ENCODE assay signal across 11 cellular contexts in genomic region chr12:49133014-49133413, GRCh38. TPM values are rescaled to one million over a fixed set of nuclear protein-coding genes. Genes with fewer than 3 reads are reported as not detected.
DNase-seq lines count a peak whose midpoint lies in the region; ATAC-seq and TF ChIP-seq lines count a peak whose summit lies in the region.
"Had no signal": no experiment of that assay in that cellular context is flagged by ENCODE, and none has a peak within 500 bp of the region (broad histone marks: within the 10 kb centered on the region; RNA-seq: fewer than 3 reads in every experiment).

No MANE protein-coding gene starts in this region.

- no peaks in the 10 kb centered on the region for H3K9me3 Mint-ChIP-seq in chondrocyte (ENCODE audit: low read depth)
- no peaks in the 10 kb centered on the region for H3K9me3 Mint-ChIP-seq in stimulated activated effector memory CD8-positive, alpha-beta T cell treated with anti-CD3 and anti-CD28 coated beads, Interleukin-12 subunit alpha, Interleukin-12 subunit beta, amount 100 ng/mL, for 72 hours
- H3K9me3 Mint-ChIP-seq: stimulated activated naive B cell treated with anti-CD40 and anti-IgM and Interleukin-4, amounts not matched to agents 10 μg/mL and 1 μg/mL and 100 μg/mL, for 72 hours had no signal

- peak overlapping the region; percentile 73 to 92 for H3K27ac ChIP-seq in SK-N-SH (ENCODE audit: low read depth in 2 of 2, low read length in 1 of 2)
- H3K27ac ChIP-seq: epithelial cell of prostate had no signal

- ATAC-seq in SK-N-SH treated with all-trans-retinoic acid at 6 μM for 48 hours = no peak
- no peak for ATAC-seq in stimulated activated effector memory CD8-positive, alpha-beta T cell treated with anti-CD3 and anti-CD28 coated beads, Interleukin-12 subunit alpha, Interleukin-12 subunit beta, amount 100 ng/mL, for 72 hours
- ATAC-seq in HG03565 (IDR thresholded peaks at IDR 0.05; ENCODE audit: unreplicated experiment) = no peak
- ATAC-seq: stimulated activated naive B cell treated with anti-CD40 and anti-IgM and Interleukin-4, amounts not matched to agents 10 μg/mL and 1 μg/mL and 100 μg/mL, for 72 hours had no signal

- POLR2A ChIA-PET in SK-N-SH (lab: Yijun Ruan, JAX) = interaction anchor here (0.7 to 4.8 kb wide), 7 partner anchors 9 to 234 kb away, joined by 3 to 97 read pairs (median 8); partner anchors contain the start of genes LMBR1L, RHEBL1, SPATS2 and TUBA1A

- H3K9ac ChIP-seq in SK-N-SH = peak overlapping the region; percentile 60

- peak overlapping the region; percentile 53 to 77 for H3K4me3 ChIP-seq in SK-N-SH (ENCODE audit: low read depth in 2 of 2, low read length in 1 of 2)

- peaks cover 24% of the 10 kb centered on the region for H3K36me3 Mint-ChIP-seq in chondrocyte (ENCODE audit: low read depth)
- H3K36me3 Mint-ChIP-seq in stimulated activated effector memory CD8-positive, alpha-beta T cell treated with anti-CD3 and anti-CD28 coated beads, Interleukin-12 subunit alpha, Interleukin-12 subunit beta, amount 100 ng/mL, for 72 hours = peaks cover 45% of the 10 kb centered on the region

- H3K27me3 ChIP-seq in SK-N-SH (ENCODE audit: insufficient read depth) = no peaks in the 10 kb centered on the region

- peak overlapping the region; percentile 68 for H3K4me2 ChIP-seq in SK-N-SH

- peak; percentile 6; the same call in 1 of the 2 replicates for TF ChIP-seq RAD21 in SK-N-SH (IDR thresholded peaks at IDR 0.05; ENCODE audit: low read length)

- H3K4me1 Mint-ChIP-seq in chondrocyte (ENCODE audit: low read depth) = peaks cover 37% of the 10 kb centered on the region
- H3K4me1 Mint-ChIP-seq in stimulated activated effector memory CD8-positive, alpha-beta T cell treated with anti-CD3 and anti-CD28 coated beads, Interleukin-12 subunit alpha, Interleukin-12 subunit beta, amount 100 ng/mL, for 72 hours = peaks cover 31% of the 10 kb centered on the region

- no peak for TF ChIP-seq CTCF in SK-N-SH (IDR thresholded peaks at IDR 0.05)
- no peak for TF ChIP-seq CTCF in chondrocyte (IDR thresholded peaks at IDR 0.05)

- peak overlapping the region; percentile 89 for H2AFZ ChIP-seq in SK-N-SH (ENCODE audit: low read depth)

- peaks cover 22% of the 10 kb centered on the region for H4K20me1 ChIP-seq in SK-N-SH (ENCODE audit: insufficient read depth)

- peak overlapping the region; percentile 12 for H3K27ac Mint-ChIP-seq in chondrocyte (ENCODE audit: unreplicated experiment)
- H3K27ac Mint-ChIP-seq in stimulated activated effector memory CD8-positive, alpha-beta T cell treated with anti-CD3 and anti-CD28 coated beads, Interleukin-12 subunit alpha, Interleukin-12 subunit beta, amount 100 ng/mL, for 72 hours = no peak overlapping the region
- H3K27ac Mint-ChIP-seq: stimulated activated naive B cell treated with anti-CD40 and anti-IgM and Interleukin-4, amounts not matched to agents 10 μg/mL and 1 μg/mL and 100 μg/mL, for 72 hours had no signal

- H3K9me2 ChIP-seq in SK-N-SH = no peaks in the 10 kb centered on the region

- DNase-seq in SK-N-SH = peak; percentile 45
- DNase-seq in NCI-H82 (lab: John Stamatoyannopoulos, UW) = peak; percentile 72
- no peak for DNase-seq in chondrocyte (ENCODE audit: low spot score)
- DNase-seq in stimulated activated effector memory CD8-positive, alpha-beta T cell treated with anti-CD3 and anti-CD28 coated beads, Interleukin-12 subunit alpha, Interleukin-12 subunit beta, amount 100 ng/mL, for 72 hours (ENCODE audit: low spot score in 2 of 2) = no peak
- DNase-seq in dedifferentiated amniotic fluid mesenchymal stem cell (ENCODE audit: extremely low spot score) = no peak
- no peak for DNase-seq in Kasumi-1 (lab: John Stamatoyannopoulos, UW)
- DNase-seq: activated CD4-positive, alpha-beta T cell treated with anti-CD3 and anti-CD28 coated beads, Interleukin-2, amount 50 U/mL, for 1 hour; stimulated activated naive B cell treated with anti-CD40 and anti-IgM and Interleukin-4, amounts not matched to agents 10 μg/mL and 1 μg/mL and 100 μg/mL, for 72 hours had no signal

- peaks cover 59% of the 10 kb centered on the region for H3K79me2 ChIP-seq in SK-N-SH (ENCODE audit: insufficient read depth)

- peak overlapping the region; percentile 25 for H3K4me3 Mint-ChIP-seq in chondrocyte (ENCODE audit: unreplicated experiment)
- peak overlapping the region; percentile 97 for H3K4me3 Mint-ChIP-seq in stimulated activated effector memory CD8-positive, alpha-beta T cell treated with anti-CD3 and anti-CD28 coated beads, Interleukin-12 subunit alpha, Interleukin-12 subunit beta, amount 100 ng/mL, for 72 hours

- peaks cover 15 to 18% of the 10 kb centered on the region in 2 experiments for H3K36me3 ChIP-seq in SK-N-SH (replicated peaks in 1 of 2; ENCODE audit: control insufficient read depth in 1 of 2, insufficient read depth in 2 of 2, low read length in 1 of 2)

- no peaks in the 10 kb centered on the region for H3K27me3 Mint-ChIP-seq in chondrocyte (ENCODE audit: low read depth)
- H3K27me3 Mint-ChIP-seq: stimulated activated naive B cell treated with anti-CD40 and anti-IgM and Interleukin-4, amounts not matched to agents 10 μg/mL and 1 μg/mL and 100 μg/mL, for 72 hours had no signal

- WGBS in SK-N-SH (ENCODE audit: low lambda C conversion rate) = 14% methylated on average over 5 of the region's 5 CpGs

- CTCF ChIA-PET in SK-N-SH (lab: Yijun Ruan, JAX) = interaction anchor here (0.8 to 7.3 kb wide), 6 partner anchors 26 to 100 kb away, joined by 3 to 69 read pairs (median 4); no protein-coding TSS in a partner anchor

- H3K4me1 ChIP-seq in SK-N-SH (ENCODE audit: control insufficient read depth in 1 of 2, insufficient read depth in 2 of 2, low read depth in 1 of 2, low read length in 1 of 2) = peaks cover 10 to 15% of the 10 kb centered on the region in 2 experiments; a peak in 3 of 4 replicates

- TF ChIP-seq EP300 in SK-N-SH (IDR thresholded peaks at IDR 0.05; ENCODE audit: borderline replicate concordance in 1 of 2, low read depth in 1 of 2, low read length in 1 of 2) = no peak

- H3F3A ChIP-seq in SK-N-SH (replicated peaks; ENCODE audit: insufficient read depth) = peaks cover 36% of the 10 kb centered on the region

- H3K9me3 ChIP-seq in SK-N-SH = no peaks in the 10 kb centered on the region

TF ChIP-seq in SK-N-SH, 30 proteins besides CTCF, POLR2A, EP300 and RAD21 (continues in another document):
- no peak for TF ChIP-seq CHD2 (IDR thresholded peaks at IDR 0.05; ENCODE audit: low read length, partially characterized antibody)
- TF ChIP-seq ZBTB33 (IDR thresholded peaks at IDR 0.05; ENCODE audit: borderline replicate concordance, low read depth) = no peak
- no peak for TF ChIP-seq GATA2 (CRISPR knock-in tag; IDR thresholded peaks at IDR 0.05)
- no peak for TF ChIP-seq ELF1 (IDR thresholded peaks at IDR 0.05)
- no peak for TF ChIP-seq NRF1 (IDR thresholded peaks at IDR 0.05; ENCODE audit: low read depth, low read length)

TF ChIP-seq in SK-N-SH treated with all-trans-retinoic acid at 6 μM for 48 hours, 23 proteins besides CTCF, POLR2A, EP300 and RAD21 (continues in another document):
- no peak for TF ChIP-seq ZNF565 (CRISPR knock-in tag; conservative IDR thresholded peaks at IDR 0.05; ENCODE audit: low read depth)
- TF ChIP-seq ZC3H10 (CRISPR knock-in tag; IDR thresholded peaks at IDR 0.05) = no peak
- TF ChIP-seq ESRRG (CRISPR knock-in tag; IDR thresholded peaks at IDR 0.05) = no peak
- TF ChIP-seq PPARA (CRISPR knock-in tag; IDR thresholded peaks at IDR 0.05; ENCODE audit: borderline replicate concordance) = no peak
- TF ChIP-seq PATZ1 (CRISPR knock-in tag; IDR thresholded peaks at IDR 0.05; ENCODE audit: borderline replicate concordance) = no peak
- no peak for TF ChIP-seq ISL1 (CRISPR knock-in tag; IDR thresholded peaks at IDR 0.05)
- no peak for TF ChIP-seq ZNF8 (CRISPR knock-in tag; IDR thresholded peaks at IDR 0.05)
- TF ChIP-seq TOX (CRISPR knock-in tag; IDR thresholded peaks at IDR 0.05; ENCODE audit: borderline replicate concordance) = no peak
- TF ChIP-seq ZFP3 (CRISPR knock-in tag; IDR thresholded peaks at IDR 0.05) = no peak

RNA-seq across cellular contexts. Expression of gene TUBA1B, which starts 1.8 kb away (rescaled TPM):
- polyA plus RNA-seq in SK-N-SH (2012; rRNA removed) = 2,454 and 2,856 TPM in 2 replicates
- 1,826 and 2,117 TPM in 2 replicates for polyA plus RNA-seq in SK-N-SH (2012; cell fraction: cytosol; rRNA removed)
- polyA plus RNA-seq in SK-N-SH (2012; cell fraction: nucleus; rRNA removed) = 970 and 1,206 TPM in 2 replicates
- 544 to 857 TPM (median 551 TPM) in 3 replicates for total RNA-seq in chondrocyte

RNA-seq across cellular contexts. Expression of gene LMBR1L, which starts 22.4 kb away (rescaled TPM):
- polyA plus RNA-seq in SK-N-SH (2012; rRNA removed) = 43.0 and 61.4 TPM in 2 replicates
- 21.9 and 25.6 TPM in 2 replicates for polyA plus RNA-seq in SK-N-SH (2012; cell fraction: cytosol; rRNA removed)
- polyA plus RNA-seq in SK-N-SH (2012; cell fraction: nucleus; rRNA removed) = 223 and 317 TPM in 2 replicates
- 37.0 to 47.3 TPM (median 46.9 TPM) in 3 replicates for total RNA-seq in chondrocyte

RNA-seq across cellular contexts. Expression of gene DHH, which starts 38.4 kb away (rescaled TPM):
- polyA plus RNA-seq in SK-N-SH (2012; rRNA removed) = 0.08 and 0.13 TPM in 2 replicates
- 0.03 and 0.08 TPM in 2 replicates for polyA plus RNA-seq in SK-N-SH (2012; cell fraction: cytosol; rRNA removed)
- 0.12 and 0.14 TPM in 2 replicates for polyA plus RNA-seq in SK-N-SH (2012; cell fraction: nucleus; rRNA removed)
- 0.07 TPM in 1 of 3 replicates, not detected in the others for total RNA-seq in chondrocyte

RNA-seq across cellular contexts. Expression of gene TUBA1A, which starts 55.9 kb away (rescaled TPM):
- 1,427 and 1,906 TPM in 2 replicates for polyA plus RNA-seq in SK-N-SH (2012; rRNA removed)
- 1,102 and 1,356 TPM in 2 replicates for polyA plus RNA-seq in SK-N-SH (2012; cell fraction: cytosol; rRNA removed)
- polyA plus RNA-seq in SK-N-SH (2012; cell fraction: nucleus; rRNA removed) = 1,333 and 1,752 TPM in 2 replicates
- total RNA-seq in chondrocyte = 431 to 551 TPM (median 437 TPM) in 3 replicates

Comparison
In these comparisons a context has a peak if more than half of its experiments do, and no peak if none do; other contexts are left out.
1. DNase-seq: peak in SK-N-SH (single experiment) and NCI-H82 (single experiment); none in chondrocyte (single experiment), stimulated activated effector memory CD8-positive, alpha-beta T cell treated with anti-CD3 and anti-CD28 coated beads, Interleukin-12 subunit alpha, Interleukin-12 subunit beta, amount 100 ng/mL, for 72 hours (0 of 2), dedifferentiated amniotic fluid mesenchymal stem cell (single experiment) and Kasumi-1 (0 of 2).